8 cellular contexts compared by ENCODE assay signal in the genomic region with DNA sequence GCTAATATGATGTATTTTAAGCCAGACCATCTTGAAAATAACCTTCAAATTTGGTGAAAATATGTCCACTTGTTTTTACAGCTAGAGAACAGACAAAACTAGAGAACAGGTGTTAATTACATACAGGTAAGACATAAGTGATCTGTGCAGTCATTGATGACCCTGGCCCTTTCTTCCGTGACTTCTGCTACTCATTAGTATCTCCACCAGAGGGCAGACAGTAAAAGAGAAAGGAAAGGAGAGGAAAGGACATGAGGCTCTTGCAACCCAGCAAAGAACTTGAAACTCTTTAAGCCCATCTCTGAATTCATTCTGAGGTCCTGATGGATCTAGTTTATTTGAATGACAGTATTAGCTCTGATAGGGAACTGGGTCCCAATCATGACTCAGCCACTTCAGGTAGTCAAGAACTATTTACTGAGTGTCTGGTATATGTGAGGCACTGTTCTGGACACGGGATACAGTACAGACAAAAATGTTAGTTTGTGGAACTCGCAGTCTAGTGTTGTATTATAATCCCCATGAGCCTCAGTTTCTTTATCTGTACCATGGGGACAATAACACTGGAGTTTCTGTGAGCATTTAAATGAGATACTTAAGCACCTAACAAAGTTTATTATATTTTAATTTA.
DNase-seq lines count a peak whose midpoint lies in the region; ATAC-seq lines count a peak whose summit lies in the region.

No MANE protein-coding gene starts in this region.

- no peak overlapping the region for H3K4me3 Mint-ChIP-seq in activated T-helper 17 cell treated with anti-CD3 and anti-CD28 coated beads, Interleukin-2, amount 50 U/mL, for 72 hours
- no peak overlapping the region for H3K4me3 Mint-ChIP-seq in stimulated activated memory B cell treated with anti-CD40 and anti-IgM and Interleukin-4, amounts not matched to agents 10 μg/mL and 1 μg/mL and 100 μg/mL, for 72 hours

- no peak overlapping the region for H3K27ac Mint-ChIP-seq in activated T-helper 17 cell treated with anti-CD3 and anti-CD28 coated beads, Interleukin-2, amount 50 U/mL, for 72 hours
- no peak overlapping the region for H3K27ac Mint-ChIP-seq in stimulated activated memory B cell treated with anti-CD40 and anti-IgM and Interleukin-4, amounts not matched to agents 10 μg/mL and 1 μg/mL and 100 μg/mL, for 72 hours

- no peaks in the 10 kb centered on the region for H3K9me3 Mint-ChIP-seq in activated T-helper 17 cell treated with anti-CD3 and anti-CD28 coated beads, Interleukin-2, amount 50 U/mL, for 72 hours
- H3K9me3 Mint-ChIP-seq in stimulated activated memory B cell treated with anti-CD40 and anti-IgM and Interleukin-4, amounts not matched to agents 10 μg/mL and 1 μg/mL and 100 μg/mL, for 72 hours = no peaks in the 10 kb centered on the region

- peak; percentile 80 for ATAC-seq in GM18909 (IDR thresholded peaks at IDR 0.05; ENCODE audit: poor library complexity, unreplicated experiment)
- ATAC-seq in HG03135 (IDR thresholded peaks at IDR 0.05; ENCODE audit: unreplicated experiment) = peak; percentile 93
- ATAC-seq in activated T-helper 17 cell treated with anti-CD3 and anti-CD28 coated beads, Interleukin-2, amount 50 U/mL, for 72 hours (replicated peaks) = peak; percentile 71
- ATAC-seq in stimulated activated memory B cell treated with anti-CD40 and anti-IgM and Interleukin-4, amounts not matched to agents 10 μg/mL and 1 μg/mL and 100 μg/mL, for 72 hours = no peak

- no peaks in the 10 kb centered on the region for H3K36me3 Mint-ChIP-seq in activated T-helper 17 cell treated with anti-CD3 and anti-CD28 coated beads, Interleukin-2, amount 50 U/mL, for 72 hours (ENCODE audit: low read depth)
- no peaks in the 10 kb centered on the region for H3K36me3 Mint-ChIP-seq in stimulated activated memory B cell treated with anti-CD40 and anti-IgM and Interleukin-4, amounts not matched to agents 10 μg/mL and 1 μg/mL and 100 μg/mL, for 72 hours

- peaks cover 27% of the 10 kb centered on the region for H3K4me1 Mint-ChIP-seq in activated T-helper 17 cell treated with anti-CD3 and anti-CD28 coated beads, Interleukin-2, amount 50 U/mL, for 72 hours
- H3K4me1 Mint-ChIP-seq in stimulated activated memory B cell treated with anti-CD40 and anti-IgM and Interleukin-4, amounts not matched to agents 10 μg/mL and 1 μg/mL and 100 μg/mL, for 72 hours = peaks cover 11% of the 10 kb centered on the region

- DNase-seq in DMS114 treated with DMSO at 0.1 percent for 48 hours (lab: John Stamatoyannopoulos, UW; ENCODE audit: unreplicated experiment) (peak; percentile 1), NCI-H345 (lab: John Stamatoyannopoulos, UW) (peak; percentile 26), left kidney (ENCODE audit: low read depth, low spot score) (peak; percentile 41), putamen (ENCODE audit: low spot score) (no peak)

- no peaks in the 10 kb centered on the region for H3K27me3 Mint-ChIP-seq in activated T-helper 17 cell treated with anti-CD3 and anti-CD28 coated beads, Interleukin-2, amount 50 U/mL, for 72 hours
- no peaks in the 10 kb centered on the region for H3K27me3 Mint-ChIP-seq in stimulated activated memory B cell treated with anti-CD40 and anti-IgM and Interleukin-4, amounts not matched to agents 10 μg/mL and 1 μg/mL and 100 μg/mL, for 72 hours
